ENCODE assay signal across 10 cellular contexts in the genomic region with DNA sequence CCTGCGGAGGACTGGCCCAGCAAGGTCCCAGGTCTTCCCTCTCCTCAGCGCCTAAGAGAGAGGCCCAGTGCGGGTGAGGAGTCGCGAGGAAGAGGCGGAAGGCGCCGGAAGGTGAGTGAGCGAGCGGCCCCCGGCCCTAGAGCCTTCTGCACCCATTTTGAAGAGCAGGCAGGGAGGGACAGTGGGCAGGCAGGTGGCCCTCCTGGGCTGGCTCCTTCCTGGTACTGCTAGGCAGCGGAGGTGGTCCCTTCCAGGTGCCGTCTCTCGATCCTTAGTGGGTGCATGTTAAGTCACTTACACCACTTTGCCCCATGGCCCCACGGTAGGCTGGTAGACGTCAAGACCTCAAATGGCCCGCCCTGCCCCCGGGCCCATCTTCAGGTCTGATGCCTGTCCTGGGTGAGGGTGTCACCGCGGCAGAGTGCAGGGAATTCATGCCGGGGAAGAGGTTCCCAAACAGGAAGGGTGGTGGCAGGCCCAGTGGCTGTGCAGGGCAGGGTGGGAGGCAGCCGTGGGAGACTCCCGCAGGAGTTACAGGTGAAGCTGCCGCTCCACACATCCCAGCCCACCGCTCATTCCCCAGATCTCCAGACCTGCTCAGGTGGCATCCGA. TPM values are rescaled to one million over a fixed set of nuclear protein-coding genes. Genes with fewer than 3 reads are reported as not detected.
DNase-seq lines count a peak whose midpoint lies in the region; ATAC-seq and TF ChIP-seq lines count a peak whose summit lies in the region.
"Had no signal": no experiment of that assay in that cellular context is flagged by ENCODE, and none has a peak within 500 bp of the region (broad histone marks: within the 10 kb centered on the region; RNA-seq: fewer than 3 reads in every experiment).

No MANE protein-coding gene starts in this region.

- H3K4ac ChIP-seq in trophoblast cell (ENCODE audit: low read depth, low read length) = peak overlapping the region; percentile 20

- H3K27me3 ChIP-seq in Panc1 (ENCODE audit: control insufficient read depth, insufficient read depth, low read length) (no peaks in the 10 kb centered on the region; the same call in 1 of the 2 replicates), trophoblast cell (ENCODE audit: insufficient read depth, low read length) (peaks cover 4% of the 10 kb centered on the region)

- TF ChIP-seq CTCF in Panc1 (IDR thresholded peaks at IDR 0.05) = no peak
- no peak for TF ChIP-seq CTCF in fibroblast of villous mesenchyme (IDR thresholded peaks at IDR 0.05; ENCODE audit: insufficient read depth, low read depth, low read length)

- H2BK120ac ChIP-seq in trophoblast cell (ENCODE audit: insufficient read depth, low read length, poor library complexity) = peak overlapping the region; percentile 60

- no CpG with 5 or more reads among the region's 26 CpGs for WGBS in trophoblast cell (ENCODE audit: extremely low coverage, insufficient coverage, insufficient read length)

- H3K9me3 ChIP-seq in Panc1 (ENCODE audit: control insufficient read depth, insufficient read depth, low read depth, low read length) (no peaks in the 10 kb centered on the region), trophoblast cell (ENCODE audit: insufficient read depth, low read depth, low read length) (no peaks in the 10 kb centered on the region)

- no peaks in the 10 kb centered on the region; the same call in 1 of the 2 replicates for H3K36me3 ChIP-seq in Panc1 (ENCODE audit: control insufficient read depth, insufficient read depth, low read length)
- H3K36me3 ChIP-seq in trophoblast cell (ENCODE audit: control insufficient read depth in 1 of 2, insufficient read depth in 2 of 2, low read length in 2 of 2) = no peaks in the 10 kb centered on the region

- peak overlapping the region; percentile 41; the same call in 1 of the 2 replicates for H3K27ac ChIP-seq in Panc1 (ENCODE audit: low read length)
- no peak overlapping the region for H3K27ac ChIP-seq in trophoblast cell (ENCODE audit: low read depth, low read length)

- H3K4me2 ChIP-seq in trophoblast cell (ENCODE audit: low read length) = peak overlapping the region; percentile 76

- no TSS peak for BruUV-seq in Panc1 (replicated peaks; lab: Mats Ljungman, UMichigan)

- H3K9ac ChIP-seq in trophoblast cell (ENCODE audit: low read length) = no peak overlapping the region

- DNase-seq in COLO668 (lab: John Stamatoyannopoulos, UW; ENCODE audit: unreplicated experiment) (peak; percentile 38), Panc1 (ENCODE audit: low read depth, low spot score) (no peak), fibroblast of villous mesenchyme (ENCODE audit: low read depth) (no peak), trophoblast cell (no peak), NCI-H1436 treated with DMSO at 0.1 percent for 48 hours (lab: John Stamatoyannopoulos, UW) (no peak), DMS 273 treated with DMSO at 0.1 percent for 48 hours (lab: John Stamatoyannopoulos, UW) (no peak)
- DNase-seq: NCI-H2081 treated with DMSO at 0.1 percent for 48 hours had no signal

- H2BK12ac ChIP-seq in trophoblast cell (ENCODE audit: low read length) = peak overlapping the region; percentile 58

- peaks cover 9% of the 10 kb centered on the region for H3K79me2 ChIP-seq in trophoblast cell (ENCODE audit: control insufficient read depth, insufficient read depth, low read length, poor library complexity)

- H4K12ac ChIP-seq in trophoblast cell (ENCODE audit: low read depth, low read length) = no peak overlapping the region

- CTCF ChIA-PET in Panc1 (lab: Charles Lee) = interaction anchor here (0.6 to 0.7 kb wide), 2 partner anchors 26 to 331 kb away, joined by 8 to 11 read pairs; no protein-coding TSS in a partner anchor

- H2AK5ac ChIP-seq in trophoblast cell (ENCODE audit: low read length) = peak overlapping the region; percentile 3

- H3K4me3 ChIP-seq in Panc1 (ENCODE audit: low read depth in 2 of 2, low read length in 2 of 2) (peak overlapping the region; percentile 48 to 52), fibroblast of villous mesenchyme (ENCODE audit: low read depth, low read length) (peak overlapping the region; percentile 53), trophoblast cell (ENCODE audit: low read depth, low read length) (peak overlapping the region; percentile 66)

- peaks cover 22% of the 10 kb centered on the region for H3K79me1 ChIP-seq in trophoblast cell (ENCODE audit: low read length)

- in situ Hi-C loops in Panc1 (cut with HindIII; ENCODE audit: low pct_unique_long_range_greater_than_20kb, low sequenced_read_pairs) = no loop called here

- H2AFZ ChIP-seq in trophoblast cell (ENCODE audit: insufficient read depth, low read length, poor library complexity) = peak overlapping the region; percentile 88

- H3K23ac ChIP-seq in trophoblast cell (ENCODE audit: low read length) = no peak overlapping the region

- no peak overlapping the region for H2BK5ac ChIP-seq in trophoblast cell (ENCODE audit: low read depth, low read length, poor library complexity)

- H4K8ac ChIP-seq in trophoblast cell (ENCODE audit: low read depth, low read length) = peak overlapping the region; percentile 25

- ATAC-seq in Panc1 (no peak), GM21367 (IDR thresholded peaks at IDR 0.05; ENCODE audit: unreplicated experiment) (no peak), HG03378 (IDR thresholded peaks at IDR 0.05; ENCODE audit: unreplicated experiment) (no peak)

- peak overlapping the region; percentile 66 for H3K14ac ChIP-seq in trophoblast cell (ENCODE audit: low read length)

- peak overlapping the region; percentile 88 for H4K91ac ChIP-seq in trophoblast cell (ENCODE audit: low read depth, low read length)

- POLR2A ChIA-PET in Panc1 (lab: Charles Lee) = no interaction called here

- H3K4me1 ChIP-seq in Panc1 (ENCODE audit: control insufficient read depth, insufficient read depth, low read length) (peaks cover 28% of the 10 kb centered on the region), trophoblast cell (ENCODE audit: control insufficient read depth in 1 of 2, insufficient read depth in 2 of 2, low read length in 2 of 2) (peaks cover 41 to 44% of the 10 kb centered on the region in 2 experiments)

- H3K18ac ChIP-seq in trophoblast cell (ENCODE audit: low read length) = peak overlapping the region; percentile 64

- intact Hi-C loops in Panc1 (cut with micrococcal nuclease; ENCODE audit: unreplicated experiment) = no loop called here

RNA-seq across cellular contexts. Expression of gene PAK6, which starts 14.4 kb away (rescaled TPM):
- total RNA-seq in Panc1 (2021; ENCODE audit: unreplicated experiment) (6.3 TPM), fibroblast of villous mesenchyme (under 0.01 TPM in 2 replicates)
- 2.8 TPM for polyA plus RNA-seq in Panc1 (2012; ENCODE audit: insufficient read length)
- polyA plus RNA-seq in trophoblast cell (2013) = 8.4 and 8.5 TPM in 2 replicates

RNA-seq across cellular contexts. Expression of gene ANKRD63, which starts 29.6 kb away (rescaled TPM):
- total RNA-seq in Panc1 (2021; ENCODE audit: unreplicated experiment) (0.72 TPM), fibroblast of villous mesenchyme (not detected in 2 replicates)
- 0.19 TPM for polyA plus RNA-seq in Panc1 (2012; ENCODE audit: insufficient read length)
- 0.15 and 0.21 TPM in 2 replicates for polyA plus RNA-seq in trophoblast cell (2013)
- total RNA-seq: activated naive CD4-positive, alpha-beta T cell treated with anti-CD3 and anti-CD28 coated beads, Interleukin-2, amount 50 U/mL, for 72 hours had no signal

RNA-seq across cellular contexts. Expression of gene PLCB2, which starts 54.5 kb away (rescaled TPM):
- 1.7 TPM for total RNA-seq in Panc1 (2021; ENCODE audit: unreplicated experiment)
- polyA plus RNA-seq in Panc1 (2012; ENCODE audit: insufficient read length) = 0.90 TPM
- total RNA-seq in fibroblast of villous mesenchyme = 0.43 and 0.64 TPM in 2 replicates
- polyA plus RNA-seq in trophoblast cell (2013) = 1.1 and 1.5 TPM in 2 replicates
